10 cellular contexts compared by ENCODE assay signal in the genomic region with DNA sequence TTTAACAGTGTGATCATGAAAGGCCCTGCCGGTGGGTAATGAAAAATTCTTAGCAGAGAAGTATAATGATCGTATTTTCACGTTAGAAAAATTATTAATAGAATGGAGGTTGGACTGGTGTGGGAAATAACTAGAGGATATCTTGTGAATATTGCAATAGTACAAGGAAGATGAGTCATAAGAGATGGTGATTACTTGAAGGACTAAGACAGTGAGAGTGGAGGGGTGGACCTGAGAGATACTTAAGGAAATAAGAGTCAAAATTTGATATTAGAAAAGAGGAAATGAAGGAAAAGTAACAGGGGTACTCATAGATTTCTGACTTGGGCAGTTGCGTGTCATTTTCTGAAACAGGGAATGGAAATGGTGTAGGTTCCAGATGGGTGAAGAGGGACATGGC. TPM values are rescaled to one million over a fixed set of nuclear protein-coding genes. Genes with fewer than 3 reads are reported as not detected.
DNase-seq lines count a peak whose midpoint lies in the region; ATAC-seq, FAIRE-seq and TF ChIP-seq lines count a peak whose summit lies in the region.
"Had no signal": no experiment of that assay in that cellular context is flagged by ENCODE, and none has a peak within 500 bp of the region (broad histone marks: within the 10 kb centered on the region; RNA-seq: fewer than 3 reads in every experiment).

No MANE protein-coding gene starts in this region.

- H3K79me1 ChIP-seq in mesendoderm (ENCODE audit: low read length) = no peaks in the 10 kb centered on the region

- FAIRE-seq in K562 (lab: Jason Lieb, UNC) = no peak

- no peaks in the 10 kb centered on the region for H3K9me3 Mint-ChIP-seq in CD8-positive, alpha-beta T cell

- no peak overlapping the region for H3K4me3 ChIP-seq in CD8-positive, alpha-beta T cell (ENCODE audit: low read depth, low read length)
- H3K4me3 ChIP-seq in K562 (no peak overlapping the region), mesendoderm (ENCODE audit: low read length) (no peak overlapping the region)
- H3K4me3 ChIP-seq: thyroid gland had no signal

- H3K9ac ChIP-seq in K562 (ENCODE audit: insufficient read depth in 1 of 2, low read depth in 2 of 2, low read length in 2 of 2) (no peak overlapping the region), mesendoderm (ENCODE audit: low read length) (no peak overlapping the region)

- no peaks in the 10 kb centered on the region for H4K20me1 ChIP-seq in K562 (replicated peaks; ENCODE audit: control insufficient read depth, insufficient read depth, low read length)

- H3K36me3 ChIP-seq in CD8-positive, alpha-beta T cell (ENCODE audit: insufficient read depth, low read length) = no peaks in the 10 kb centered on the region
- H3K36me3 ChIP-seq in K562 (ENCODE audit: control insufficient read depth, insufficient read depth, low read length) = no peaks in the 10 kb centered on the region
- no peaks in the 10 kb centered on the region for H3K36me3 ChIP-seq in mesendoderm (ENCODE audit: control insufficient read depth, insufficient read depth, low read length)
- H3K36me3 ChIP-seq: thyroid gland had no signal

- no peaks in the 10 kb centered on the region for H3K9me3 ChIP-seq in CD8-positive, alpha-beta T cell (ENCODE audit: low read length)
- no peaks in the 10 kb centered on the region for H3K9me3 ChIP-seq in K562 (replicated peaks; ENCODE audit: control insufficient read depth, insufficient read depth, low read depth, low read length)
- H3K9me3 ChIP-seq: thyroid gland had no signal

- intact Hi-C loops in CD8-positive, alpha-beta T cell (cut with DNase I, micrococcal nuclease) = loop anchor here (1.0 to 10.0 kb wide), 7 partner anchors 72 to 936 kb away; a partner anchor contains a TSS
- intact Hi-C loops in K562 (cut with micrococcal nuclease) = loop anchor here (5.0 kb wide), 2 partner anchors 168 to 242 kb away; no protein-coding TSS in a partner anchor

- no peak overlapping the region for H4K5ac ChIP-seq in mesendoderm (ENCODE audit: low read length)

- CTCF ChIA-PET in CD8-positive, alpha-beta T cell (lab: Charles Lee) = interaction anchor here (3.0 kb wide), 1 partner anchor 169 kb away, joined by 35 read pairs; no protein-coding TSS in a partner anchor
- CTCF ChIA-PET in K562 (lab: Yijun Ruan, JAX; ENCODE audit: low intra/inter-chr PET ratio) = no interaction called here

- no peak overlapping the region for H3K4ac ChIP-seq in mesendoderm (ENCODE audit: low read depth, low read length)

- H2AK5ac ChIP-seq in mesendoderm (ENCODE audit: low read length) = no peak overlapping the region

- no peaks in the 10 kb centered on the region for H3K9me1 ChIP-seq in K562 (ENCODE audit: control insufficient read depth, insufficient read depth, low read length)

- POLR2A ChIA-PET in CD8-positive, alpha-beta T cell (lab: Charles Lee) = interaction anchor here (2.6 kb wide), 1 partner anchor 169 kb away, joined by 8 read pairs; no protein-coding TSS in a partner anchor
- POLR2A ChIA-PET in K562 (lab: Yijun Ruan, JAX) = interaction anchor here (2.2 kb wide), 1 partner anchor 27 kb away, joined by 8 read pairs; no protein-coding TSS in a partner anchor

- H3K18ac ChIP-seq in mesendoderm (ENCODE audit: low read length) = peak overlapping the region; percentile 60

- peaks cover 8% of the 10 kb centered on the region for H3K4me1 ChIP-seq in CD8-positive, alpha-beta T cell (ENCODE audit: insufficient read depth, low read length)
- peaks cover 4 to 15% of the 10 kb centered on the region in 2 experiments; a peak in 4 of 5 replicates for H3K4me1 ChIP-seq in K562 (replicated peaks in 1 of 2; ENCODE audit: control insufficient read depth in 2 of 2, insufficient read depth in 2 of 2, low read length in 2 of 2)
- H3K4me1 ChIP-seq in mesendoderm (ENCODE audit: control insufficient read depth, low read depth, low read length) = peaks cover 2% of the 10 kb centered on the region

- no peak for TF ChIP-seq CTCF in CD8-positive, alpha-beta T cell (IDR thresholded peaks at IDR 0.05)
- no peak for TF ChIP-seq CTCF in K562 (IDR thresholded peaks at IDR 0.05 in 2 of 3, conservative IDR thresholded peaks at IDR 0.05 in 1 of 3; ENCODE audit: insufficient read depth in 2 of 3, low read depth in 1 of 3, low read length in 3 of 3)

- no peak for TF ChIP-seq POLR2A in K562 (conservative IDR thresholded peaks at IDR 0.05)

- H2AFZ ChIP-seq in K562 (ENCODE audit: low read depth, low read length) = no peak overlapping the region

- no TSS peak for BruUV-seq in K562 (replicated peaks; lab: Mats Ljungman, UMichigan)

- H3K23ac ChIP-seq in mesendoderm (ENCODE audit: low read length) = no peak overlapping the region

- no peak for TF ChIP-seq RAD21 in K562 (CRISPR knock-in tag; conservative IDR thresholded peaks at IDR 0.05 in 1 of 2, IDR thresholded peaks at IDR 0.05 in 1 of 2)

- ATAC-seq in CD8-positive, alpha-beta T cell = no peak
- ATAC-seq in K562 (no peak), GM21526 (IDR thresholded peaks at IDR 0.05; ENCODE audit: low FRiP score, unreplicated experiment) (no peak), HG02588 (IDR thresholded peaks at IDR 0.05; ENCODE audit: unreplicated experiment) (no peak)

- DNase-seq in CD8-positive, alpha-beta T cell = no peak
- DNase-seq in Kasumi-1 (lab: John Stamatoyannopoulos, UW) (peak; percentile 8), K562 (ENCODE audit: extremely low read depth in 1 of 4, low spot score in 3 of 4) (no peak), mesendoderm (no peak), OCI-M1 (lab: John Stamatoyannopoulos, UW) (no peak), SHP77 treated with DMSO at 0.1 percent for 48 hours (lab: John Stamatoyannopoulos, UW) (no peak)
- DNase-seq: NCI-H2171 treated with DMSO at 0.1 percent for 48 hours, thyroid gland had no signal

- no peak overlapping the region for H3K27ac ChIP-seq in CD8-positive, alpha-beta T cell (ENCODE audit: low read depth, low read length)
- H3K27ac ChIP-seq in K562 (ENCODE audit: extremely low read depth, low read depth, low read length) (no peak overlapping the region), mesendoderm (ENCODE audit: low read depth, low read length) (peak overlapping the region; percentile 49)
- H3K27ac ChIP-seq: thyroid gland had no signal

- WGBS in K562 (ENCODE audit: insufficient coverage, low coverage, missing lambda C conversion rate) = 51% methylated on average over 4 of the region's 4 CpGs
- WGBS in mesendoderm (ENCODE audit: extremely low coverage, insufficient coverage, low lambda C conversion rate) = 100% methylated on average over 2 of the region's 4 CpGs

- peaks cover 59% of the 10 kb centered on the region for H3K4me1 Mint-ChIP-seq in CD8-positive, alpha-beta T cell (ENCODE audit: low read depth)

- H3K4me3 Mint-ChIP-seq in CD8-positive, alpha-beta T cell = peak overlapping the region; percentile 91

- H3K27ac Mint-ChIP-seq in CD8-positive, alpha-beta T cell = peak overlapping the region; percentile 95

- H3K56ac ChIP-seq in mesendoderm (ENCODE audit: low read length) = peak overlapping the region; percentile 9

- H2BK120ac ChIP-seq in mesendoderm (ENCODE audit: low read depth, low read length) = no peak overlapping the region

- peaks cover 17% of the 10 kb centered on the region for H3K36me3 Mint-ChIP-seq in CD8-positive, alpha-beta T cell

- no peaks in the 10 kb centered on the region for H3K27me3 ChIP-seq in CD8-positive, alpha-beta T cell (ENCODE audit: insufficient read depth, low read length)
- no peaks in the 10 kb centered on the region for H3K27me3 ChIP-seq in K562 (ENCODE audit: control insufficient read depth in 2 of 2, insufficient read depth in 2 of 2, low read length in 2 of 2)
- H3K27me3 ChIP-seq in mesendoderm (ENCODE audit: insufficient read depth, low read length, poor library complexity) = no peaks in the 10 kb centered on the region
- H3K27me3 ChIP-seq: thyroid gland had no signal

- no peak for TF ChIP-seq EP300 in K562 (IDR thresholded peaks at IDR 0.05; ENCODE audit: low read length)

- peak overlapping the region; percentile 57 for H2BK15ac ChIP-seq in mesendoderm (replicated peaks; ENCODE audit: low read depth)

- in situ Hi-C loops in K562 (cut with MboI) = no loop called here

- H3K4me2 ChIP-seq in K562 (ENCODE audit: insufficient read depth, low read length) = peak overlapping the region; percentile 87
- H3K4me2 ChIP-seq in mesendoderm (ENCODE audit: low read length) = no peak overlapping the region

- no peak overlapping the region for H2BK5ac ChIP-seq in mesendoderm (ENCODE audit: low read length)

- H4K8ac ChIP-seq in mesendoderm (ENCODE audit: low read depth, low read length) = no peak overlapping the region

- H3K27me3 Mint-ChIP-seq in CD8-positive, alpha-beta T cell (ENCODE audit: low read depth) = no peaks in the 10 kb centered on the region

- H3K79me2 ChIP-seq in K562 (ENCODE audit: control insufficient read depth, insufficient read depth, low read length) = peaks cover 22% of the 10 kb centered on the region
- peaks cover 6% of the 10 kb centered on the region for H3K79me2 ChIP-seq in mesendoderm (ENCODE audit: control insufficient read depth, insufficient read depth, low read length)

TF ChIP-seq in K562, 482 proteins besides CTCF, POLR2A, EP300 and RAD21 (continues in another document):
- TF ChIP-seq DPF2 (IDR thresholded peaks at IDR 0.05) = 0 out of 2 replicates have a peak, but pooled peaks have one; percentile 21
- TF ChIP-seq ATF7 (IDR thresholded peaks at IDR 0.05) = no peak
- 0 out of 2 replicates have a peak, but pooled peaks have one; percentile 18 for TF ChIP-seq JUN (IDR thresholded peaks at IDR 0.05; ENCODE audit: borderline replicate concordance, low read depth, low read length)
- no peak for TF ChIP-seq JUN (CRISPR knock-in tag; IDR thresholded peaks at IDR 0.05; ENCODE audit: borderline replicate concordance)
- TF ChIP-seq ZNF316 (IDR thresholded peaks at IDR 0.05) = no peak

RNA-seq across cellular contexts. Expression of a gene that starts 1.8 kb away (rescaled TPM):
- total RNA-seq in CD8-positive, alpha-beta T cell = 10 to 100 TPM; 24.7 to 27.8 TPM
- 5.2 and 25.9 TPM in 2 replicates for total RNA-seq in K562 (2011; cell fraction: chromatin; rRNA removed; ENCODE audit: low replicate concordance)
- 2.8 and 4.7 TPM in 2 replicates for total RNA-seq in K562 (2011; cell fraction: nucleolus; rRNA removed)
- 9.2 and 25.1 TPM in 2 replicates for total RNA-seq in K562 (2011; cell fraction: nucleoplasm; rRNA removed)
- total RNA-seq in K562 (2014; rRNA removed) (7.9 and 8.1 TPM in 2 replicates), K562 (2014; rRNA removed; fragmentation: Illumina TruSeq; extraction: Trizol) (8.8 and 10.1 TPM in 2 replicates), K562 (2015; rRNA removed; fragmentation: Illumina TruSeq; extraction: Trizol) (9.3 and 9.6 TPM in 2 replicates), K562 (2021) (7.4 and 9.4 TPM in 2 replicates)
- polyA plus RNA-seq in K562 (2011; rRNA removed) (7.4 and 9.1 TPM in 2 replicates), K562 (2014; fragmentation: Illumina TruSeq; extraction: Trizol) (6.4 and 8.3 TPM in 2 replicates), K562 (2014; fragmentation: Nextera tagmentation; extraction: Ambion mirVana) (1 to 10 TPM; 2.9 TPM), K562 (2014; rRNA removed) (5.3 and 7.6 TPM in 2 replicates)
- 1.2 and 2.9 TPM in 2 replicates for polyA plus RNA-seq in K562 (2011; cell fraction: cytosol; rRNA removed)
- 5.7 and 7.6 TPM in 2 replicates for polyA plus RNA-seq in K562 (2011; cell fraction: nucleus; rRNA removed)
- 4.8 and 6.3 TPM in 2 replicates for polyA plus RNA-seq in K562 (2012)
- polyA minus RNA-seq in K562 (2011; rRNA and poly(A)+ RNA removed) = 15.8 and 20.2 TPM in 2 replicates
- 3.1 and 6.7 TPM in 2 replicates for polyA minus RNA-seq in K562 (2011; cell fraction: cytosol; rRNA and poly(A)+ RNA removed)
- 9.4 and 15.2 TPM in 2 replicates for polyA minus RNA-seq in K562 (2011; cell fraction: nucleus; rRNA and poly(A)+ RNA removed)
- polyA plus RNA-seq in mesendoderm (2013, experiment 1 of 2) = 18.4 TPM
- polyA plus RNA-seq in mesendoderm (2013, experiment 2 of 2) = 17.3 TPM

Comparison
In these comparisons a context has a peak if more than half of its experiments do, and no peak if none do; other contexts are left out.
1. DNase-seq: peak in Kasumi-1 (2 of 2); none in CD8-positive, alpha-beta T cell (0 of 7), K562 (0 of 4), mesendoderm (single experiment), OCI-M1 (single experiment) and SHP77 treated with DMSO at 0.1 percent for 48 hours (single experiment).